15 cellular contexts compared by ENCODE assay signal in the genomic region with DNA sequence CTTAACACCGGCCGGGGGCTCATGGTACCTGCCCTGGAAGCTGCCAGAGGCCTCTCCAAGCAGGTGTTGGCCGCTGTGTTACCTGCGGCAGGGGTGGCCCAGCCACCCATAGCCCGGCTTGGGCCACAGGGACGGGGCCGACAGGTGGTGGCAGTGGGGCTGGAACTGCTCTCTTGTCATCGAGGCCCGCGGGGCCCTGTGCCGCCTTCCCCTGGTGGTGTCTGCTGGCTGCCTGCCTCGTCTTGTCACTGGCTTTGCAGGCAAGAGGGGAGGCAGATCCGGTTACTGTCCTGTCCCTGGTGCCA. TPM values are rescaled to one million over a fixed set of nuclear protein-coding genes. Genes with fewer than 3 reads are reported as not detected.
DNase-seq lines count a peak whose midpoint lies in the region; ATAC-seq and TF ChIP-seq lines count a peak whose summit lies in the region.
"Had no signal": no experiment of that assay in that cellular context is flagged by ENCODE, and none has a peak within 500 bp of the region (broad histone marks: within the 10 kb centered on the region; RNA-seq: fewer than 3 reads in every experiment).

No MANE protein-coding gene starts in this region.

- TF ChIP-seq EP300 in stomach (IDR thresholded peaks at IDR 0.05) = no peak

- dilution Hi-C loops in mammary epithelial cell (cut with HindIII; ENCODE audit: low sequenced_read_pairs) = no loop called here

- CTCF ChIA-PET in mammary epithelial cell (lab: Charles Lee; ENCODE audit: low non-redundant PET) = no interaction called here

- H3K4me1 ChIP-seq in mammary epithelial cell (ENCODE audit: insufficient read depth, low read length) (peaks cover 43% of the 10 kb centered on the region), breast epithelium (peaks cover 0 to 19% of the 10 kb centered on the region in 2 donors), stomach (peaks cover 91 to 100% (median 98%) of the 10 kb centered on the region in 4 donors)

- H3K9me3 ChIP-seq in mammary epithelial cell (replicated peaks; ENCODE audit: insufficient read depth, low read length) = no peaks in the 10 kb centered on the region
- H3K9me3 ChIP-seq in breast epithelium = no peaks in the 10 kb centered on the region
- H3K9me3 ChIP-seq in stomach = no peaks in the 10 kb centered on the region

- no peaks in the 10 kb centered on the region for H4K20me1 ChIP-seq in mammary epithelial cell (ENCODE audit: insufficient read depth, low read length)

- H3K36me3 ChIP-seq in mammary epithelial cell (ENCODE audit: insufficient read depth, low read length) (no peaks in the 10 kb centered on the region), breast epithelium (no peaks in the 10 kb centered on the region), stomach (peaks cover 0 to 25% (median 16%) of the 10 kb centered on the region in 4 donors)

- H3K4me3 ChIP-seq in mammary epithelial cell (replicated peaks in 1 of 3; ENCODE audit: insufficient read depth in 1 of 3, low read depth in 2 of 3, low read length in 3 of 3) = no peak overlapping the region
- H3K4me3 ChIP-seq in breast epithelium = no peak overlapping the region
- no peak overlapping the region for H3K4me3 ChIP-seq in stomach
- H3K4me3 ChIP-seq: GM23248, SK-N-MC had no signal

- H3K9ac ChIP-seq in mammary epithelial cell (ENCODE audit: insufficient read depth, low read length) = no peak overlapping the region
- H3K9ac ChIP-seq: GM23248 had no signal

- TF ChIP-seq CTCF in mammary epithelial cell (conservative IDR thresholded peaks at IDR 0.05 in 1 of 2, IDR thresholded peaks at IDR 0.05 in 1 of 2; ENCODE audit: extremely low read depth in 1 of 2, insufficient read depth in 1 of 2, low read depth in 1 of 2, low read length in 2 of 2) = no peak
- TF ChIP-seq CTCF in breast epithelium (IDR thresholded peaks at IDR 0.05) = no peak
- no peak for TF ChIP-seq CTCF in stomach (IDR thresholded peaks at IDR 0.05)

- ATAC-seq in activated CD4-positive, CD25-positive, alpha-beta regulatory T cell treated with anti-CD3 and anti-CD28 coated beads, Interleukin-2, amount 50 U/mL, for 24 hours = no peak

- no peaks in the 10 kb centered on the region for H3K79me2 ChIP-seq in mammary epithelial cell (ENCODE audit: insufficient read depth, low read length)

- BruUV-seq in mammary epithelial cell (replicated peaks; lab: Mats Ljungman, UMichigan) = no TSS peak

- H3K27ac ChIP-seq in mammary epithelial cell (ENCODE audit: insufficient read depth, low read depth, low read length) (no peak overlapping the region), breast epithelium (peak overlapping the region in 1 of 2 donors; percentile 20), stomach (peak overlapping the region; percentile 31 to 72 (median 65))
- H3K27ac ChIP-seq: GM23248, SK-N-MC had no signal

- no peak for DNase-seq in mammary epithelial cell
- no peak for DNase-seq in breast epithelium (ENCODE audit: low spot score in 2 of 2)
- peak; percentile 86 for DNase-seq in NCI-H2171 treated with DMSO at 0.1 percent for 48 hours (lab: John Stamatoyannopoulos, UW)
- DNase-seq in left kidney (ENCODE audit: low read depth, low spot score) = peak; percentile 49
- no peak for DNase-seq in stomach
- no peak for DNase-seq in ureter (ENCODE audit: low spot score)
- DNase-seq in NCI-H1930 (lab: John Stamatoyannopoulos, UW) = no peak
- DNase-seq: Calu3, GF-D8, KBM-7, NCI-H226, NCI-H526 treated with DMSO at 0.1 percent for 48 hours had no signal

- 6% methylated on average over 5 of the region's 13 CpGs for WGBS in mammary epithelial cell (ENCODE audit: low coverage, missing lambda C conversion rate)
- WGBS in stomach, 5 donors = 66 to 78% (median 67%) methylated on average over 8 to 13 of the region's 13 CpGs; no CpG with 5 or more reads in 1 of the 5 donors

- no peaks in the 10 kb centered on the region for H3K27me3 ChIP-seq in mammary epithelial cell (ENCODE audit: insufficient read depth, low read length)
- H3K27me3 ChIP-seq in breast epithelium = no peaks in the 10 kb centered on the region
- no peaks in the 10 kb centered on the region for H3K27me3 ChIP-seq in stomach

- in situ Hi-C loops in mammary epithelial cell (cut with MboI; ENCODE audit: low sequenced_read_pairs in 2 of 2) = no loop called here

- H3K4me2 ChIP-seq in mammary epithelial cell (ENCODE audit: insufficient read depth, low read depth, low read length) = peak overlapping the region; percentile 26

- intact Hi-C loops in mammary epithelial cell (cut with micrococcal nuclease) = no loop called here
- intact Hi-C loops in breast epithelium (cut with DNase I; ENCODE audit: low total_unique reads) = no loop called here
- intact Hi-C loops in stomach (cut with DNase I; ENCODE audit: low total_unique reads) = no loop called here

- no peak overlapping the region for H2AFZ ChIP-seq in mammary epithelial cell (ENCODE audit: low read depth, low read length)
- H2AFZ ChIP-seq: GM23248 had no signal

- no peak for TF ChIP-seq POLR2A in breast epithelium (IDR thresholded peaks at IDR 0.05)
- TF ChIP-seq POLR2A in stomach (IDR thresholded peaks at IDR 0.05) = no peak

RNA-seq across cellular contexts. Expression of a gene that starts 27.1 kb away (rescaled TPM):
- total RNA-seq in mammary epithelial cell = 10 to 100 TPM; 19.3 to 24.3 TPM
- 5.2 TPM for polyA plus RNA-seq in mammary epithelial cell
- polyA minus RNA-seq in mammary epithelial cell = 8.5 TPM
- 100 to 1,000 TPM in 1 of 3 donors, 10 to 100 TPM in 2; 52.3 to 105 (median 60.7) TPM for total RNA-seq in breast epithelium
- 100 to 1,000 TPM in 4 of 5 donors, 10 to 100 TPM in 1; 58.2 to 294 (median 141) TPM for total RNA-seq in stomach
- 10 to 100 TPM; 11.8 to 21.1 (median 12.9) TPM for polyA plus RNA-seq in stomach
- 49.8 TPM for total RNA-seq in ureter

RNA-seq across cellular contexts. Expression of a gene that starts 48.5 kb away (rescaled TPM):
- total RNA-seq in mammary epithelial cell = 10 to 100 TPM in 1 of 2 donors, 1 to 10 TPM in 1; 1.5 to 32.5 TPM
- polyA plus RNA-seq in mammary epithelial cell = 23.2 TPM
- 8.8 TPM for polyA minus RNA-seq in mammary epithelial cell
- 1 to 10 TPM in 2 of 3 donors, under 1 TPM in 1; 0.66 to 3.1 (median 1.1) TPM for total RNA-seq in breast epithelium
- total RNA-seq in stomach = 1 to 10 TPM in 3 of 5 donors, under 1 TPM in 1, not detected in 1; 0.87 to 2.0 (median 1.9) TPM
- polyA plus RNA-seq in stomach = 1 to 10 TPM; 1.5 to 3.6 (median 2.9) TPM
- 2.6 TPM for total RNA-seq in ureter

Comparison
In these comparisons a context has a peak if more than half of its experiments do, and no peak if none do; other contexts are left out.
1. DNase-seq: peak in NCI-H2171 treated with DMSO at 0.1 percent for 48 hours (single experiment) and left kidney (single experiment); none in mammary epithelial cell (single experiment), breast epithelium (0 of 2), stomach (single experiment), ureter (single experiment) and NCI-H1930 (0 of 2).